In genomic region chr3:45552031-45552772, GRCh38 we compare ENCODE assay signal across 1 cellular context.
TF ChIP-seq lines count a peak whose summit lies in the region.

No MANE protein-coding gene starts in this region.

TF ChIP-seq in IMR-90, 13 proteins besides CTCF, POLR2A, EP300 and RAD21 (continued from another document):
- no peak for TF ChIP-seq BHLHE40 (IDR thresholded peaks at IDR 0.05; ENCODE audit: low read depth, low read length)
- TF ChIP-seq MAZ (IDR thresholded peaks at IDR 0.05; ENCODE audit: borderline replicate concordance, low read depth, low read length): no peak
- TF ChIP-seq FOS (IDR thresholded peaks at IDR 0.05; ENCODE audit: low read depth, low read length): no peak
- TF ChIP-seq RCOR1 (IDR thresholded peaks at IDR 0.05; ENCODE audit: insufficient replicate concordance, low read length): no peak
- TF ChIP-seq MAFK (IDR thresholded peaks at IDR 0.05; ENCODE audit: low read depth, low read length): no peak
- TF ChIP-seq, protein P1, sequence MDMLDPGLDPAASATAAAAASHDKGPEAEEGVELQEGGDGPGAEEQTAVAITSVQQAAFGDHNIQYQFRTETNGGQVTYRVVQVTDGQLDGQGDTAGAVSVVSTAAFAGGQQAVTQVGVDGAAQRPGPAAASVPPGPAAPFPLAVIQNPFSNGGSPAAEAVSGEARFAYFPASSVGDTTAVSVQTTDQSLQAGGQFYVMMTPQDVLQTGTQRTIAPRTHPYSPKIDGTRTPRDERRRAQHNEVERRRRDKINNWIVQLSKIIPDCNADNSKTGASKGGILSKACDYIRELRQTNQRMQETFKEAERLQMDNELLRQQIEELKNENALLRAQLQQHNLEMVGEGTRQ (IDR thresholded peaks at IDR 0.05; ENCODE audit: low read depth, low read length): no peak
